In the genomic region with DNA sequence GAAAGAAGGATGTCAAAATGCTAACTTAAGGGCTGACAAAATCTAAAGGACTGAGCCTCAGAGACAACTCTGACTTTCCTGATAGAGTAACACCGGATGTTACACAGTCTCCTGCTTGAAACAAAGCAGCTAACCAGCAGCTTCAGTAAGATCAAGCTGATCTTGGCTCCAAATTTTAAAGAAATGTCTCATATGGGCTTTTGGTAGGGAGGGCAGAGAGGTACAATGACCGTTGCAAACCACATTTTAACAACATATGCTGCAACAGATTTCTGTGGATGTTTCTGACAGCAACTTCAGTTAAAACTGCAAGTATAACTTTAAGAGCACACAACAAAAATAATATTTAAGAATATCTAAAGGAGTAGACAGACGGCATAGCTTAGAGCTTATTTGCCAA, we compare ENCODE assay signal across 20 cellular contexts. TPM values are rescaled to one million over a fixed set of nuclear protein-coding genes. Genes with fewer than 3 reads are reported as not detected.
"Had no signal": no experiment of that assay in that cellular context is flagged by ENCODE, and none has a peak within 500 bp of the region (broad histone marks: within the 10 kb centered on the region; RNA-seq: fewer than 3 reads in every experiment).

No MANE protein-coding gene starts in this region.

- H3K4me1 ChIP-seq: ascending aorta, breast epithelium, gastroesophageal sphincter, heart right ventricle, lower lobe of right lung, stomach, testis had no signal

- ATAC-seq: activated CD4-positive, alpha-beta T cell treated with anti-CD3 and anti-CD28 coated beads for 36 hours; activated CD8-positive, alpha-beta memory T cell treated with anti-CD3 and anti-CD28 coated beads, Interleukin-2, amount 10 ng/mL, durations not matched to agents 7 days and 5 days; gastroesophageal sphincter; heart right ventricle; left cardiac atrium; lower lobe of right lung; sciatic nerve had no signal

- H3K27ac ChIP-seq: ascending aorta, breast epithelium, gastroesophageal sphincter, heart right ventricle, lower lobe of right lung, stomach, testis had no signal

- H3K4me3 ChIP-seq: ascending aorta, breast epithelium, gastroesophageal sphincter, heart right ventricle, lower lobe of right lung, stomach, testis had no signal

- H3K27me3 ChIP-seq: ascending aorta, gastroesophageal sphincter, stomach, testis had no signal

- DNase-seq: activated CD4-positive, alpha-beta memory T cell treated with anti-CD3 and anti-CD28 coated beads for 36 hours; activated CD4-positive, alpha-beta T cell treated with anti-CD3 and anti-CD28 coated beads for 36 hours; activated CD8-positive, alpha-beta memory T cell treated with anti-CD3 and anti-CD28 coated beads, Interleukin-2, amount 10 ng/mL, durations not matched to agents 7 days and 5 days; activated naive CD4-positive, alpha-beta T cell treated with anti-CD3 and anti-CD28 coated beads, Interleukin-2, amount 10 ng/mL, durations not matched to agents 7 days and 5 days; activated T-cell treated with anti-CD3 and anti-CD28 coated beads, Interleukin-2, amount 50 U/mL, for 24 hours; erythroblast; heart right ventricle; left cardiac atrium; lower lobe of right lung; stimulated activated CD4-positive, alpha-beta T cell treated with anti-CD3 and anti-CD28 coated beads, Interleukin-1b, Interleukin-23, amount 100 ng/mL, for 48 hours; stomach; testis had no signal

- H3K36me3 ChIP-seq: ascending aorta, breast epithelium had no signal

- H3K9me3 ChIP-seq: ascending aorta, breast epithelium, gastroesophageal sphincter, heart right ventricle, lower lobe of right lung, testis had no signal

RNA-seq across cellular contexts. Expression of gene OTC, which starts 34.2 kb away (rescaled TPM):
- total RNA-seq: activated CD4-positive, alpha-beta memory T cell treated with anti-CD3 and anti-CD28 coated beads for 36 hours; activated CD4-positive, alpha-beta T cell treated with anti-CD3 and anti-CD28 coated beads for 36 hours; activated CD8-positive, alpha-beta memory T cell treated with anti-CD3 and anti-CD28 coated beads, Interleukin-2, amount 10 ng/mL, durations not matched to agents 7 days and 5 days; cerebellum; osteocyte; pulmonary artery endothelial cell had no signal
- polyA plus RNA-seq: neural cell, stomach had no signal
